Comparison of ENCODE assay signal across 24 cellular contexts in the genomic region with DNA sequence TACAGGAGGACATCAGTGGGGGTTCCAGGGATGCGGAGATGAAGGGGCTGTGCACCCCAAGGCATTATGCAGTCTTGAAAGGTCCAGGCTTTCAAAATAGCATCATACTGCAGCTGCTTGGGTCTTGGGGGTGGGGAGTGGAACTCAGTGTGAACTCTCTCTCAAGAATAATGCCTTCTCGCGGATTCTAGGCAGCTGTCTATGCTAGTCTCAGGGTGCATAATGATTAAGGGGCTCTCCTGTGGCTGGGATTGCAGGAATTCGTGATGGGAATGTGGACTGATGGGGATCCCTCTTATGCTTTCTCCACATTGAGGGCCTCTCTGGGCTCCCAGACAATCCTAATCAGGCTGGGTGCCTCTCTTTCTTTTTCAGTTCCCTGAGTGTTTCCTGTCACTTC.
DNase-seq lines count a peak whose midpoint lies in the region; ATAC-seq and TF ChIP-seq lines count a peak whose summit lies in the region.
"Had no signal": no experiment of that assay in that cellular context is flagged by ENCODE, and none has a peak within 500 bp of the region (broad histone marks: within the 10 kb centered on the region; RNA-seq: fewer than 3 reads in every experiment).

No MANE protein-coding gene starts in this region.

- no peaks in the 10 kb centered on the region for H3K79me1 ChIP-seq in mesendoderm (ENCODE audit: low read length)

- ATAC-seq in GM23338 (peak; percentile 48), esophagus mucosa (no peak)
- ATAC-seq in activated CD4-positive, CD25-positive, alpha-beta regulatory T cell treated with anti-CD3 and anti-CD28 coated beads, Interleukin-2, amount 50 U/mL, for 24 hours: no peak
- ATAC-seq: HCT116, HepG2, Panc1 had no signal

- no peaks in the 10 kb centered on the region for H3K9me2 ChIP-seq in GM23338 (ENCODE audit: insufficient read depth)

- peaks cover 1% of the 10 kb centered on the region for H3K27me3 Mint-ChIP-seq in GM23338 (ENCODE audit: insufficient read depth, low read depth, poor library complexity)
- H3K27me3 Mint-ChIP-seq: CD4-positive, alpha-beta memory T cell had no signal

- H3K36me3 Mint-ChIP-seq in GM23338 (ENCODE audit: low read depth): no peaks in the 10 kb centered on the region
- H3K36me3 Mint-ChIP-seq: CD4-positive, alpha-beta memory T cell had no signal

- peak overlapping the region; percentile 20; the same call in 1 of the 2 replicates for H2AFZ ChIP-seq in GM23338
- H2AFZ ChIP-seq: GM23248 had no signal

- TF ChIP-seq CTCF in GM23338 (conservative IDR thresholded peaks at IDR 0.05; ENCODE audit: low read depth in 2 of 2): no peak

- H3K27ac Mint-ChIP-seq in GM23338: peak overlapping the region; percentile 68; the same call in 1 of the 2 replicates
- H3K27ac Mint-ChIP-seq: CD4-positive, alpha-beta memory T cell had no signal

- no peak overlapping the region for H3K27ac ChIP-seq in GM23338 (ENCODE audit: low read depth)
- no peak overlapping the region for H3K27ac ChIP-seq in SJCRH30
- no peak overlapping the region for H3K27ac ChIP-seq in mesendoderm (ENCODE audit: low read depth, low read length)
- H3K27ac ChIP-seq: GM23248, HL-60, RWPE1 had no signal

- no peak overlapping the region for H3K4me2 ChIP-seq in GM23338
- H3K4me2 ChIP-seq in mesendoderm (ENCODE audit: low read length): no peak overlapping the region

- no peaks in the 10 kb centered on the region for H4K20me1 ChIP-seq in GM23338 (replicated peaks; ENCODE audit: insufficient read depth)

- no CpG with 5 or more reads among the region's 4 CpGs for WGBS in mesendoderm (ENCODE audit: extremely low coverage, insufficient coverage, low lambda C conversion rate)

- no peak overlapping the region for H2BK120ac ChIP-seq in mesendoderm (ENCODE audit: low read depth, low read length)

- no peak overlapping the region for H2AK5ac ChIP-seq in mesendoderm (ENCODE audit: low read length)

- H3K4me3 Mint-ChIP-seq in GM23338: no peak overlapping the region
- H3K4me3 Mint-ChIP-seq: CD4-positive, alpha-beta memory T cell had no signal

- H3K18ac ChIP-seq in mesendoderm (ENCODE audit: low read length): no peak overlapping the region

- H3K79me2 ChIP-seq in GM23338 (replicated peaks; ENCODE audit: insufficient read depth) (no peaks in the 10 kb centered on the region), mesendoderm (ENCODE audit: control insufficient read depth, insufficient read depth, low read length) (no peaks in the 10 kb centered on the region)

- no peaks in the 10 kb centered on the region for H3K9me3 Mint-ChIP-seq in GM23338

- no peaks in the 10 kb centered on the region for H3F3A ChIP-seq in GM23338 (replicated peaks; ENCODE audit: low read depth)

- no peaks in the 10 kb centered on the region for H3K9me3 ChIP-seq in SJCRH30 (replicated peaks)

- H2BK15ac ChIP-seq in mesendoderm (replicated peaks; ENCODE audit: low read depth): no peak overlapping the region

- peak overlapping the region; percentile 16 for H3K23ac ChIP-seq in mesendoderm (ENCODE audit: low read length)

- H3K4ac ChIP-seq in mesendoderm (ENCODE audit: low read depth, low read length): no peak overlapping the region

- H3K4me1 Mint-ChIP-seq in GM23338: peaks cover 27% of the 10 kb centered on the region
- H3K4me1 Mint-ChIP-seq: CD4-positive, alpha-beta memory T cell had no signal

- H3K27me3 ChIP-seq in GM23338 (ENCODE audit: insufficient read depth): no peaks in the 10 kb centered on the region
- H3K27me3 ChIP-seq in SJCRH30: no peaks in the 10 kb centered on the region
- H3K27me3 ChIP-seq in mesendoderm (ENCODE audit: insufficient read depth, low read length, poor library complexity): no peaks in the 10 kb centered on the region

- no peak overlapping the region for H3K56ac ChIP-seq in mesendoderm (ENCODE audit: low read length)

- H3K36me3 ChIP-seq in GM23338 (ENCODE audit: insufficient read depth) (no peaks in the 10 kb centered on the region), SJCRH30 (no peaks in the 10 kb centered on the region), mesendoderm (ENCODE audit: control insufficient read depth, insufficient read depth, low read length) (no peaks in the 10 kb centered on the region)

- H3K4me1 ChIP-seq in GM23338 (ENCODE audit: insufficient read depth): peaks cover 26% of the 10 kb centered on the region
- H3K4me1 ChIP-seq in SJCRH30: peaks cover 18% of the 10 kb centered on the region
- H3K4me1 ChIP-seq in mesendoderm (ENCODE audit: control insufficient read depth, low read depth, low read length): no peaks in the 10 kb centered on the region

- H4K5ac ChIP-seq in mesendoderm (ENCODE audit: low read length): no peak overlapping the region

- DNase-seq in GM23338 (ENCODE audit: low spot score) (peak; percentile 18), SJCRH30 (peak; percentile 48 to 52), mesendoderm (no peak), putamen (ENCODE audit: low spot score) (peak; percentile 2)
- DNase-seq in activated CD8-positive, alpha-beta memory T cell treated with anti-CD3 and anti-CD28 coated beads, Interleukin-2, amount 50 U/mL, for 4 hours: no peak
- DNase-seq: AML-193; C1 segment of cervical spinal cord; CD4-positive, alpha-beta memory T cell; COR-L47; GM23248; Kasumi-1; NCI-H1092 treated with DMSO at 0.1 percent for 48 hours; NCI-H187; NCI-H2081 treated with DMSO at 0.1 percent for 48 hours; NCI-H2227 treated with DMSO at 0.1 percent for 48 hours; NCI-H526 treated with DMSO at 0.1 percent for 48 hours; SHP77 had no signal

- no peak overlapping the region for H3K4me3 ChIP-seq in GM23338
- H3K4me3 ChIP-seq in SJCRH30: no peak overlapping the region
- H3K4me3 ChIP-seq in mesendoderm (ENCODE audit: low read length): no peak overlapping the region
- H3K4me3 ChIP-seq: GM23248 had no signal

- H4K8ac ChIP-seq in mesendoderm (ENCODE audit: low read depth, low read length): no peak overlapping the region

- no peak overlapping the region for H2BK5ac ChIP-seq in mesendoderm (ENCODE audit: low read length)

- H3K9ac ChIP-seq in mesendoderm (ENCODE audit: low read length): no peak overlapping the region
- H3K9ac ChIP-seq: GM23248 had no signal

TF ChIP-seq in GM23338, 12 proteins besides CTCF, POLR2A, EP300 and RAD21 (continues in another document):
- TF ChIP-seq CREB1 (CRISPR knock-in tag; IDR thresholded peaks at IDR 0.05; ENCODE audit: low read depth) (no peak), NANOG (IDR thresholded peaks at IDR 0.05; ENCODE audit: borderline replicate concordance) (no peak), JUNB (IDR thresholded peaks at IDR 0.05; ENCODE audit: unreplicated experiment) (no peak), POLR2AphosphoS5 (IDR thresholded peaks at IDR 0.05; ENCODE audit: low read depth) (no peak), EZH2 (IDR thresholded peaks at IDR 0.05; ENCODE audit: low read depth, unreplicated experiment) (no peak), STAT1 (IDR thresholded peaks at IDR 0.05; ENCODE audit: unreplicated experiment) (no peak), EZH2phosphoT487 (IDR thresholded peaks at IDR 0.05; ENCODE audit: unreplicated experiment) (no peak)
- TF ChIP-seq, protein P1, sequence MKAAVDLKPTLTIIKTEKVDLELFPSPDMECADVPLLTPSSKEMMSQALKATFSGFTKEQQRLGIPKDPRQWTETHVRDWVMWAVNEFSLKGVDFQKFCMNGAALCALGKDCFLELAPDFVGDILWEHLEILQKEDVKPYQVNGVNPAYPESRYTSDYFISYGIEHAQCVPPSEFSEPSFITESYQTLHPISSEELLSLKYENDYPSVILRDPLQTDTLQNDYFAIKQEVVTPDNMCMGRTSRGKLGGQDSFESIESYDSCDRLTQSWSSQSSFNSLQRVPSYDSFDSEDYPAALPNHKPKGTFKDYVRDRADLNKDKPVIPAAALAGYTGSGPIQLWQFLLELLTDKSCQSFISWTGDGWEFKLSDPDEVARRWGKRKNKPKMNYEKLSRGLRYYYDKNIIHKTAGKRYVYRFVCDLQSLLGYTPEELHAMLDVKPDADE (IDR thresholded peaks at IDR 0.05): no peak

Comparison
In these comparisons a context has a peak if more than half of its experiments do, and no peak if none do; other contexts are left out.
1. DNase-seq: peak in GM23338 (single experiment), SJCRH30 (2 of 2) and putamen (single experiment); none in mesendoderm (single experiment) and activated CD8-positive, alpha-beta memory T cell treated with anti-CD3 and anti-CD28 coated beads, Interleukin-2, amount 50 U/mL, for 4 hours (single experiment).